Comparison of ENCODE assay signal across 19 cellular contexts in genomic region chr14:63200767-63201166, GRCh38. TPM values are rescaled to one million over a fixed set of nuclear protein-coding genes. Genes with fewer than 3 reads are reported as not detected.
DNase-seq lines count a peak whose midpoint lies in the region; ATAC-seq and TF ChIP-seq lines count a peak whose summit lies in the region.
"Had no signal": no experiment of that assay in that cellular context is flagged by ENCODE, and none has a peak within 500 bp of the region (broad histone marks: within the 10 kb centered on the region; RNA-seq: fewer than 3 reads in every experiment).

No MANE protein-coding gene starts in this region.

- DNase-seq in GM03348 (ENCODE audit: low spot score) (peak; percentile 6), NCI-H226 (peak; percentile 38), epithelial cell of esophagus (ENCODE audit: low read depth) (peak; percentile 93), mesenchymal stem cell (peak; percentile 4), ecto neural progenitor cell (ENCODE audit: low spot score) (no peak), posterior cingulate gyrus (no peak)
- DNase-seq: CD4-positive, alpha-beta T cell; COR-L47; DMS 273 treated with DMSO at 0.1 percent for 48 hours; DND-41; GDM1; Karpas-422; NCI-H1694; NCI-H446 treated with DMSO at 0.1 percent for 48 hours; NCI-H526 treated with DMSO at 0.1 percent for 48 hours; SHP77 had no signal

- TF ChIP-seq CTCF in epithelial cell of esophagus (IDR thresholded peaks at IDR 0.05; ENCODE audit: insufficient read depth, low read depth, low read length, missing control alignments), result no peak

- H3K36me3 ChIP-seq in mesenchymal stem cell (ENCODE audit: control insufficient read depth in 1 of 2, insufficient read depth in 2 of 2, low read depth in 1 of 2, low read length in 2 of 2), result no peaks in the 10 kb centered on the region
- H3K36me3 ChIP-seq: BLaER1 had no signal

- H3K27ac ChIP-seq in mesenchymal stem cell (ENCODE audit: low read length, poor library complexity, severe bottlenecking), result no peak overlapping the region
- H3K27ac ChIP-seq: BLaER1 had no signal

- no peak overlapping the region for H2AK5ac ChIP-seq in mesenchymal stem cell (ENCODE audit: low read length, severe bottlenecking)

- peak overlapping the region; percentile 36 for H3K9ac ChIP-seq in mesenchymal stem cell (ENCODE audit: low read length)
- H3K9ac ChIP-seq: BLaER1 had no signal

- H3K4me2 ChIP-seq in mesenchymal stem cell (ENCODE audit: low read length, poor library complexity, severe bottlenecking), result no peak overlapping the region
- H3K4me2 ChIP-seq: BLaER1 had no signal

- H2BK15ac ChIP-seq in mesenchymal stem cell (ENCODE audit: low read depth, poor library complexity, severe bottlenecking), result no peak overlapping the region

- intact Hi-C loops in posterior cingulate gyrus (cut with DNase I), result no loop called here

- H2BK12ac ChIP-seq in mesenchymal stem cell (ENCODE audit: low read length in 2 of 2), result no peak overlapping the region

- H2BK120ac ChIP-seq in mesenchymal stem cell (ENCODE audit: low read depth, low read length), result no peak overlapping the region

- H4K91ac ChIP-seq in mesenchymal stem cell (ENCODE audit: low read length), result no peak overlapping the region

- no peak overlapping the region for H2BK5ac ChIP-seq in mesenchymal stem cell (ENCODE audit: low read depth, low read length, poor library complexity, severe bottlenecking)

- H3K79me1 ChIP-seq in mesenchymal stem cell (replicated peaks; ENCODE audit: low read length, poor library complexity, severe bottlenecking), result no peaks in the 10 kb centered on the region

- no peak for ATAC-seq in GM21360 (IDR thresholded peaks at IDR 0.05; ENCODE audit: unreplicated experiment)

- H2AFZ ChIP-seq in mesenchymal stem cell (ENCODE audit: low read depth, low read length), result no peak overlapping the region

- H3K4me1 ChIP-seq in mesenchymal stem cell (ENCODE audit: control insufficient read depth, insufficient read depth, low read depth, low read length), result peaks cover 2% of the 10 kb centered on the region

- no peaks in the 10 kb centered on the region for H3K9me3 ChIP-seq in mesenchymal stem cell (ENCODE audit: control insufficient read depth, low read length)

- H3K4ac ChIP-seq in mesenchymal stem cell (ENCODE audit: low read depth in 1 of 2, low read length in 2 of 2), result no peak overlapping the region

- no peak overlapping the region for H3K23ac ChIP-seq in mesenchymal stem cell (ENCODE audit: low read length in 2 of 2)

- H4K8ac ChIP-seq in mesenchymal stem cell (ENCODE audit: low read length), result no peak overlapping the region

- no peak overlapping the region for H3K18ac ChIP-seq in mesenchymal stem cell (ENCODE audit: low read depth in 1 of 2, low read length in 2 of 2)

- H3K4me3 ChIP-seq in epithelial cell of esophagus (ENCODE audit: low read length) (no peak overlapping the region), mesenchymal stem cell (ENCODE audit: insufficient read depth in 1 of 2, low read depth in 1 of 2, low read length in 2 of 2) (no peak overlapping the region)
- H3K4me3 ChIP-seq: BLaER1 had no signal

- H3K27me3 ChIP-seq in mesenchymal stem cell (ENCODE audit: control insufficient read depth in 1 of 2, insufficient read depth in 1 of 2, low read length in 2 of 2), result no peaks in the 10 kb centered on the region
- H3K27me3 ChIP-seq: BLaER1 had no signal

- H3K14ac ChIP-seq in mesenchymal stem cell (ENCODE audit: low read length in 2 of 2), result no peak overlapping the region

RNA-seq across cellular contexts. Expression of gene RHOJ, which starts 3.5 kb away (rescaled TPM):
- 13.5 TPM for polyA plus RNA-seq in mesenchymal stem cell (2013, experiment 1 of 2)
- polyA plus RNA-seq in mesenchymal stem cell (2013, experiment 2 of 2), result 13.2 TPM
- polyA plus RNA-seq: IgD-negative memory B cell had no signal

Comparison
In these comparisons a context has a peak if more than half of its experiments do, and no peak if none do; other contexts are left out.
1. DNase-seq: peak in GM03348 (single experiment), NCI-H226 (single experiment), epithelial cell of esophagus (single experiment) and mesenchymal stem cell (single experiment); none in ecto neural progenitor cell (single experiment) and posterior cingulate gyrus (0 of 10).